19 cellular contexts compared by ENCODE assay signal in the genomic region with DNA sequence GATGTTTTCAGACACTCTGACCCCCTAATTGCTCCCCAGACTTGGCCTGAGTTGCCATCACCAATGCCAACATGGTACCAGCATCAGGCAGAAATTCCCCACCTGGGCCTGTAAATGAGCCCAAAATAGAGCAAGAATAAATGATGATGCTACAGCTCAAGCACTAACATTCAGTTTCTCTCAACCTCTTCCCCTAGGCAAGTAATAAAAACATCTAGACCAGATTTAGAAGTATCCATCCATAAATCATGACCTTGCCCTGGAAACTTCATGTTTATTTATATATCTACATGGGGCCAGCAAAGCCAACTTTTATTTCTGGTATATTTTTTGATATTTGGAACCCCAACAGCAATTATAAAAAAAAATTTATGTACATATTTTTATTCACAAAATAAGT.
"Had no signal": no experiment of that assay in that cellular context is flagged by ENCODE, and none has a peak within 500 bp of the region (broad histone marks: within the 10 kb centered on the region; RNA-seq: fewer than 3 reads in every experiment).

No MANE protein-coding gene starts in this region.

- H3K9me3 ChIP-seq: Peyer's patch had no signal

- H3K36me3 ChIP-seq: Peyer's patch had no signal

- H3K4me1 ChIP-seq: Peyer's patch had no signal

- H3K27me3 ChIP-seq: Peyer's patch had no signal

- H3K4me3 ChIP-seq: K562, Peyer's patch had no signal

- H3K27ac ChIP-seq: RWPE1 had no signal

- ATAC-seq: activated CD8-positive, alpha-beta T cell treated with anti-CD3 and anti-CD28 coated beads, Interleukin-2, amount 10 ng/mL, durations not matched to agents 7 days and 5 days; K562; WTC11 had no signal

- DNase-seq: activated CD4-positive, alpha-beta T cell treated with anti-CD3 and anti-CD28 coated beads for 48 hours; activated CD4-positive, alpha-beta T cell treated with anti-CD3 and anti-CD28 coated beads, Interleukin-2, amount 50 U/mL, for 4 hours; activated CD4-positive, CD25-positive, alpha-beta regulatory T cell treated with anti-CD3 and anti-CD28 coated beads, Interleukin-2, amount 50 U/mL, for 72 hours; activated CD8-positive, alpha-beta memory T cell treated with anti-CD3 and anti-CD28 coated beads, Interleukin-2, amount 50 U/mL, for 48 hours; activated CD8-positive, alpha-beta T cell treated with anti-CD3 and anti-CD28 coated beads, Interleukin-2, amount 10 ng/mL, durations not matched to agents 7 days and 5 days; activated effector memory CD4-positive, alpha-beta T cell treated with Interleukin-2 at 50 U/mL for 16 hours; activated naive CD4-positive, alpha-beta T cell; activated T-cell treated with anti-CD3 and anti-CD28 coated beads, Interleukin-2, amount 50 U/mL, for 1 hour; Karpas-422; NCI-H1105 treated with DMSO at 0.1 percent for 48 hours; NCI-H1436 treated with DMSO at 0.1 percent for 48 hours; NCI-H187; NCI-H2081; NCI-H524; Peyer's patch; SHP77 had no signal
